ENCODE assay signal across 14 cellular contexts in genomic region chr6:112204350-112204706, GRCh38. TPM values are rescaled to one million over a fixed set of nuclear protein-coding genes. Genes with fewer than 3 reads are reported as not detected.
DNase-seq lines count a peak whose midpoint lies in the region; ATAC-seq and TF ChIP-seq lines count a peak whose summit lies in the region.
"Had no signal": no experiment of that assay in that cellular context is flagged by ENCODE, and none has a peak within 500 bp of the region (broad histone marks: within the 10 kb centered on the region; RNA-seq: fewer than 3 reads in every experiment).

No MANE protein-coding gene starts in this region.

- no peak overlapping the region for H3K4me3 ChIP-seq in MM.1S (ENCODE audit: low read length)
- H3K4me3 ChIP-seq in esophagus squamous epithelium: no peak overlapping the region
- H3K4me3 ChIP-seq in transverse colon: no peak overlapping the region
- H3K4me3 ChIP-seq: gastrocnemius medialis had no signal

- H3K4me1 ChIP-seq in MM.1S (ENCODE audit: low read length) (no peaks in the 10 kb centered on the region), esophagus squamous epithelium (peaks cover 0 to 30% (median 19%) of the 10 kb centered on the region in 3 donors), transverse colon (peaks cover 0 to 37% (median 6%) of the 10 kb centered on the region in 4 donors)

- DNase-seq in DMS 273 (lab: John Stamatoyannopoulos, UW; ENCODE audit: unreplicated experiment) (peak; percentile 35), DMS 273 treated with DMSO at 0.1 percent for 48 hours (lab: John Stamatoyannopoulos, UW) (no peak), MM.1S (no peak), esophagus squamous epithelium (lab: John Stamatoyannopoulos, UW) (no peak), transverse colon (no peak), GF-D8 (lab: John Stamatoyannopoulos, UW) (no peak), kidney tubule cell (ENCODE audit: low spot score) (no peak)
- DNase-seq: activated CD4-positive, alpha-beta T cell treated with anti-CD3 and anti-CD28 coated beads, Interleukin-2, amount 10 ng/mL, durations not matched to agents 24 days and 14 days; aorta; gastrocnemius medialis; stimulated activated naive CD8-positive, alpha-beta T cell treated with anti-CD3 and anti-CD28 coated beads, Interleukin-15, amount 100 ng/mL, for 72 hours had no signal

- H3K27ac ChIP-seq in MM.1S (ENCODE audit: low read length) (peak overlapping the region; percentile 63; the same call in 1 of the 2 replicates), esophagus squamous epithelium (peak overlapping the region; percentile 36 to 78 (median 72)), transverse colon (peak overlapping the region; percentile 45 to 66 (median 64))
- H3K27ac ChIP-seq: 22Rv1 had no signal

- H3K27me3 ChIP-seq in MM.1S (replicated peaks; ENCODE audit: insufficient read depth, low read length): no peaks in the 10 kb centered on the region
- no peaks in the 10 kb centered on the region for H3K27me3 ChIP-seq in esophagus squamous epithelium
- H3K27me3 ChIP-seq in transverse colon: no peaks in the 10 kb centered on the region
- H3K27me3 ChIP-seq: gastrocnemius medialis had no signal

- no peaks in the 10 kb centered on the region for H4K20me1 ChIP-seq in MM.1S (ENCODE audit: insufficient read depth, low read length)

- in situ Hi-C loops in transverse colon (cut with MboI; ENCODE audit: low pct_ligation_motif_present in 1 of 4, low pct_unique_long_range_greater_than_20kb in 1 of 4, low sequenced_read_pairs in 3 of 4): no loop called here

- intact Hi-C loops in esophagus squamous epithelium (cut with DNase I) (no loop called here), transverse colon (cut with DNase I; ENCODE audit: low total_unique reads) (no loop called here)

- 0 out of 2 replicates have a peak overlapping the region, but pooled peaks have one; percentile 82 for H2AFZ ChIP-seq in MM.1S (ENCODE audit: low read length)

- 47 to 55% methylated on average over 4 of the region's 4 CpGs for WGBS in esophagus squamous epithelium, 2 donors
- 16 to 32% methylated on average over 4 of the region's 4 CpGs for WGBS in transverse colon (ENCODE audit: low coverage in 1 of 2), 2 donors

- ATAC-seq in activated CD4-positive, CD25-positive, alpha-beta regulatory T cell treated with anti-CD3 and anti-CD28 coated beads, Interleukin-2, amount 50 U/mL, for 24 hours: no peak
- ATAC-seq: stimulated activated naive CD8-positive, alpha-beta T cell treated with anti-CD3 and anti-CD28 coated beads, Interleukin-15, amount 100 ng/mL, for 72 hours had no signal

- H3K9me3 ChIP-seq in MM.1S (replicated peaks; ENCODE audit: insufficient read depth, low read length) (no peaks in the 10 kb centered on the region), esophagus squamous epithelium (no peaks in the 10 kb centered on the region), transverse colon (no peaks in the 10 kb centered on the region)
- H3K9me3 ChIP-seq: gastrocnemius medialis had no signal

- no peak for TF ChIP-seq POLR2A in esophagus squamous epithelium (IDR thresholded peaks at IDR 0.05)
- TF ChIP-seq POLR2A in transverse colon (IDR thresholded peaks at IDR 0.05): no peak

- no peaks in the 10 kb centered on the region for H3K36me3 ChIP-seq in MM.1S (replicated peaks; ENCODE audit: insufficient read depth, low read length)
- no peaks in the 10 kb centered on the region for H3K36me3 ChIP-seq in esophagus squamous epithelium
- no peaks in the 10 kb centered on the region for H3K36me3 ChIP-seq in transverse colon
- H3K36me3 ChIP-seq: gastrocnemius medialis had no signal

- no peak overlapping the region for H3K9ac ChIP-seq in MM.1S (ENCODE audit: low read length)

- peak overlapping the region; percentile 48; the same call in 1 of the 2 replicates for H3K4me2 ChIP-seq in MM.1S (ENCODE audit: low read depth, low read length)

- no peaks in the 10 kb centered on the region for H3K9me2 ChIP-seq in MM.1S (replicated peaks; ENCODE audit: insufficient read depth, low read length)

- H3K79me2 ChIP-seq in MM.1S (ENCODE audit: low read length): no peaks in the 10 kb centered on the region

- no peak for TF ChIP-seq EP300 in transverse colon (IDR thresholded peaks at IDR 0.05; ENCODE audit: low read depth)

- TF ChIP-seq CTCF in MM.1S (IDR thresholded peaks at IDR 0.05; ENCODE audit: low read length): no peak
- TF ChIP-seq CTCF in esophagus squamous epithelium (IDR thresholded peaks at IDR 0.05): no peak
- TF ChIP-seq CTCF in transverse colon (IDR thresholded peaks at IDR 0.05): no peak

- no peaks in the 10 kb centered on the region; the same call in 1 of the 2 replicates for H3F3A ChIP-seq in MM.1S (ENCODE audit: insufficient read depth, low read length)

RNA-seq across cellular contexts. Expression of gene LAMA4, which starts 50.0 kb away (rescaled TPM):
- 100 to 1,000 TPM in 1 of 4 donors, 10 to 100 TPM in 1, 1 to 10 TPM in 2; 8.1 to 116 (median 19.0) TPM for total RNA-seq in esophagus squamous epithelium
- total RNA-seq in transverse colon: 10 to 100 TPM; 27.3 to 54.9 (median 40.1) TPM
- total RNA-seq: activated CD4-positive, alpha-beta T cell treated with anti-CD3 and anti-CD28 coated beads, Interleukin-2, amount 10 ng/mL, durations not matched to agents 24 days and 14 days; activated T-helper 1 cell treated with anti-CD3 and anti-CD28 coated beads, Interleukin-12 subunit alpha, Interleukin-12 subunit beta, Interleukin-2, Interleukin-4 antibody, amounts not matched to agents 30 ng/mL and 10 ng/mL and 1 ng/mL, durations not matched to agents 14 hours and 24 hours and 36 hours had no signal
